In genomic region chr3:192869131-192870027, GRCh38 we compare ENCODE assay signal across 14 cellular contexts. TPM values are rescaled to one million over a fixed set of nuclear protein-coding genes. Genes with fewer than 3 reads are reported as not detected.
DNase-seq lines count a peak whose midpoint lies in the region; ATAC-seq and TF ChIP-seq lines count a peak whose summit lies in the region.
"Had no signal": no experiment of that assay in that cellular context is flagged by ENCODE, and none has a peak within 500 bp of the region (broad histone marks: within the 10 kb centered on the region; RNA-seq: fewer than 3 reads in every experiment).

No MANE protein-coding gene starts in this region.

- no peak overlapping the region for H3K4ac ChIP-seq in mesenchymal stem cell (ENCODE audit: low read depth in 1 of 2, low read length in 2 of 2)

- peaks cover 11% of the 10 kb centered on the region for H3K27me3 Mint-ChIP-seq in activated CD8-positive, alpha-beta memory T cell treated with anti-CD3 and anti-CD28 coated beads, Interleukin-2, amount 10 ng/mL, durations not matched to agents 7 days and 5 days

- H3K23ac ChIP-seq in mesenchymal stem cell (ENCODE audit: low read length in 2 of 2), result peak overlapping the region in 1 of 2 experiments; percentile 66

- no peak for ATAC-seq in GM19463 (IDR thresholded peaks at IDR 0.05; ENCODE audit: unreplicated experiment)
- ATAC-seq in activated CD8-positive, alpha-beta memory T cell treated with anti-CD3 and anti-CD28 coated beads, Interleukin-2, amount 10 ng/mL, durations not matched to agents 7 days and 5 days, result no peak
- ATAC-seq: activated CD4-positive, alpha-beta T cell treated with anti-CD3 and anti-CD28 coated beads for 36 hours; natural killer cell had no signal

- H4K8ac ChIP-seq in mesenchymal stem cell (ENCODE audit: low read length), result no peak overlapping the region

- H3K79me1 ChIP-seq in mesenchymal stem cell (replicated peaks; ENCODE audit: low read length, poor library complexity, severe bottlenecking), result peaks cover 26% of the 10 kb centered on the region

- peak overlapping the region in 1 of 2 experiments; percentile 69 for H3K18ac ChIP-seq in mesenchymal stem cell (ENCODE audit: low read depth in 1 of 2, low read length in 2 of 2)

- H3K27ac ChIP-seq in esophagus muscularis mucosa (replicated peaks in 1 of 4), result peak overlapping the region in 3 of 4 donors; percentile 8 to 54 (median 28)
- no peak overlapping the region for H3K27ac ChIP-seq in mesenchymal stem cell (ENCODE audit: low read length, poor library complexity, severe bottlenecking)

- intact Hi-C loops in esophagus muscularis mucosa (cut with DNase I), result no loop called here

- TF ChIP-seq EP300 in esophagus muscularis mucosa (IDR thresholded peaks at IDR 0.05), result no peak

- H3K4me3 ChIP-seq in AG04449 (ENCODE audit: low read depth, low read length) (peak overlapping the region; percentile 3; the same call in 1 of the 2 replicates), esophagus muscularis mucosa (no peak overlapping the region), mesenchymal stem cell (ENCODE audit: insufficient read depth in 1 of 2, low read depth in 1 of 2, low read length in 2 of 2) (no peak overlapping the region)

- peak overlapping the region; percentile 9 for H4K91ac ChIP-seq in mesenchymal stem cell (ENCODE audit: low read length)

- POLR2A ChIA-PET in AG04449 (lab: Yijun Ruan, JAX), result interaction anchor here (0.7 kb wide), 1 partner anchor 33 kb away, joined by 5 read pairs; no protein-coding TSS in a partner anchor

- H3K27ac Mint-ChIP-seq in activated CD8-positive, alpha-beta memory T cell treated with anti-CD3 and anti-CD28 coated beads, Interleukin-2, amount 10 ng/mL, durations not matched to agents 7 days and 5 days, result no peak overlapping the region
- H3K27ac Mint-ChIP-seq: activated CD4-positive, alpha-beta T cell treated with anti-CD3 and anti-CD28 coated beads for 36 hours; natural killer cell had no signal

- H3K9me3 ChIP-seq in esophagus muscularis mucosa (no peaks in the 10 kb centered on the region), mesenchymal stem cell (ENCODE audit: control insufficient read depth, low read length) (no peaks in the 10 kb centered on the region)

- 66% methylated on average over 4 of the region's 4 CpGs for WGBS in esophagus muscularis mucosa
- 56% methylated on average over 4 of the region's 4 CpGs for WGBS in mesenchymal stem cell

- H3K36me3 ChIP-seq in esophagus muscularis mucosa (no peaks in the 10 kb centered on the region), mesenchymal stem cell (ENCODE audit: control insufficient read depth in 1 of 2, insufficient read depth in 2 of 2, low read depth in 1 of 2, low read length in 2 of 2) (no peaks in the 10 kb centered on the region)

- H2BK12ac ChIP-seq in mesenchymal stem cell (ENCODE audit: low read length in 2 of 2), result peak overlapping the region in 1 of 2 experiments; percentile 25

- CTCF ChIA-PET in AG04449 (lab: Yijun Ruan, JAX), result no interaction called here
- CTCF ChIA-PET in activated CD8-positive, alpha-beta memory T cell treated with anti-CD3 and anti-CD28 coated beads, Interleukin-2, amount 10 ng/mL, durations not matched to agents 7 days and 5 days (lab: Charles Lee), result no interaction called here

- H3K9me3 Mint-ChIP-seq in activated CD8-positive, alpha-beta memory T cell treated with anti-CD3 and anti-CD28 coated beads, Interleukin-2, amount 10 ng/mL, durations not matched to agents 7 days and 5 days (ENCODE audit: low read depth), result peaks cover 3% of the 10 kb centered on the region
- H3K9me3 Mint-ChIP-seq: natural killer cell had no signal

- no peak for TF ChIP-seq CTCF in AG04449 (IDR thresholded peaks at IDR 0.05; ENCODE audit: insufficient read depth, low read length, missing control alignments)
- TF ChIP-seq CTCF in esophagus muscularis mucosa (IDR thresholded peaks at IDR 0.05), result no peak

- H2AFZ ChIP-seq in mesenchymal stem cell (ENCODE audit: low read depth, low read length), result no peak overlapping the region

- H3K9ac ChIP-seq in mesenchymal stem cell (ENCODE audit: low read length), result no peak overlapping the region

- H2BK120ac ChIP-seq in mesenchymal stem cell (ENCODE audit: low read depth, low read length), result no peak overlapping the region

- peaks cover 18 to 56% (median 41%) of the 10 kb centered on the region in 4 donors for H3K4me1 ChIP-seq in esophagus muscularis mucosa
- H3K4me1 ChIP-seq in mesenchymal stem cell (ENCODE audit: control insufficient read depth, insufficient read depth, low read depth, low read length), result peaks cover 10% of the 10 kb centered on the region

- no peak for TF ChIP-seq POLR2A in esophagus muscularis mucosa (IDR thresholded peaks at IDR 0.05; ENCODE audit: low read depth)

- no peak overlapping the region for H3K4me2 ChIP-seq in mesenchymal stem cell (ENCODE audit: low read length, poor library complexity, severe bottlenecking)

- H2BK5ac ChIP-seq in mesenchymal stem cell (ENCODE audit: low read depth, low read length, poor library complexity, severe bottlenecking), result no peak overlapping the region

- H3K4me1 Mint-ChIP-seq in activated CD8-positive, alpha-beta memory T cell treated with anti-CD3 and anti-CD28 coated beads, Interleukin-2, amount 10 ng/mL, durations not matched to agents 7 days and 5 days, result no peaks in the 10 kb centered on the region
- H3K4me1 Mint-ChIP-seq: activated CD4-positive, alpha-beta T cell treated with anti-CD3 and anti-CD28 coated beads for 36 hours; natural killer cell had no signal

- no peaks in the 10 kb centered on the region for H3K36me3 Mint-ChIP-seq in activated CD8-positive, alpha-beta memory T cell treated with anti-CD3 and anti-CD28 coated beads, Interleukin-2, amount 10 ng/mL, durations not matched to agents 7 days and 5 days
- H3K36me3 Mint-ChIP-seq: natural killer cell had no signal

- no peaks in the 10 kb centered on the region for H3K27me3 ChIP-seq in esophagus muscularis mucosa
- no peaks in the 10 kb centered on the region for H3K27me3 ChIP-seq in mesenchymal stem cell (ENCODE audit: control insufficient read depth in 1 of 2, insufficient read depth in 1 of 2, low read length in 2 of 2)

- DNase-seq in AG04449 (ENCODE audit: low read depth, low spot score) (no peak), NCI-H2227 treated with DMSO at 0.1 percent for 48 hours (lab: John Stamatoyannopoulos, UW) (peak; percentile 50), esophagus muscularis mucosa (ENCODE audit: extremely low spot score) (no peak), mesenchymal stem cell (peak; percentile 77), HuH-7 (ENCODE audit: low spot score) (no peak)
- no peak for DNase-seq in activated T-cell treated with anti-CD3 and anti-CD28 coated beads, Interleukin-2, amount 50 U/mL, for 1 hour
- no peak for DNase-seq in activated CD8-positive, alpha-beta memory T cell treated with anti-CD3 and anti-CD28 coated beads, Interleukin-2, amount 10 ng/mL, durations not matched to agents 7 days and 5 days
- DNase-seq: activated CD4-positive, alpha-beta T cell treated with anti-CD3 and anti-CD28 coated beads for 36 hours; AML-193; natural killer cell; NCI-H226; SHP77 treated with DMSO at 0.1 percent for 48 hours; stimulated activated naive CD4-positive, alpha-beta T cell treated with Interleukin-2 at 50 U/mL for 16 hours had no signal

- no peak overlapping the region for H2AK5ac ChIP-seq in mesenchymal stem cell (ENCODE audit: low read length, severe bottlenecking)

- H3K14ac ChIP-seq in mesenchymal stem cell (ENCODE audit: low read length in 2 of 2), result no peak overlapping the region

- H2BK15ac ChIP-seq in mesenchymal stem cell (ENCODE audit: low read depth, poor library complexity, severe bottlenecking), result no peak overlapping the region

- H3K4me3 Mint-ChIP-seq in activated CD8-positive, alpha-beta memory T cell treated with anti-CD3 and anti-CD28 coated beads, Interleukin-2, amount 10 ng/mL, durations not matched to agents 7 days and 5 days, result no peak overlapping the region
- H3K4me3 Mint-ChIP-seq: activated CD4-positive, alpha-beta T cell treated with anti-CD3 and anti-CD28 coated beads for 36 hours; natural killer cell had no signal

RNA-seq across cellular contexts. Expression of gene MB21D2, which starts 48.3 kb away (rescaled TPM):
- 10 to 100 TPM in 1 of 4 donors, 1 to 10 TPM in 3; 5.4 to 11.5 (median 8.2) TPM for total RNA-seq in esophagus muscularis mucosa
- polyA plus RNA-seq in mesenchymal stem cell (2013, experiment 1 of 2), result 4.7 TPM
- polyA plus RNA-seq in mesenchymal stem cell (2013, experiment 2 of 2), result 4.6 TPM
- 1 to 10 TPM; 2.7 to 7.0 TPM for total RNA-seq in activated CD8-positive, alpha-beta memory T cell treated with anti-CD3 and anti-CD28 coated beads, Interleukin-2, amount 10 ng/mL, durations not matched to agents 7 days and 5 days

Comparison
In these comparisons a context has a peak if more than half of its experiments do, and no peak if none do; other contexts are left out.
1. DNase-seq: peak in NCI-H2227 treated with DMSO at 0.1 percent for 48 hours (single experiment) and mesenchymal stem cell (single experiment); none in AG04449 (single experiment), esophagus muscularis mucosa (single experiment), activated T-cell treated with anti-CD3 and anti-CD28 coated beads, Interleukin-2, amount 50 U/mL, for 1 hour (single experiment), HuH-7 (single experiment) and activated CD8-positive, alpha-beta memory T cell treated with anti-CD3 and anti-CD28 coated beads, Interleukin-2, amount 10 ng/mL, durations not matched to agents 7 days and 5 days (single experiment).